ENCODE assay signal across 34 cellular contexts in genomic region chr10:50648935-50649227, GRCh38.
"Had no signal": no experiment of that assay in that cellular context is flagged by ENCODE, and none has a peak within 500 bp of the region (broad histone marks: within the 10 kb centered on the region; RNA-seq: fewer than 3 reads in every experiment).

No MANE protein-coding gene starts in this region.

- H3K4me1 Mint-ChIP-seq: mesothelial cell of epicardium had no signal

- H3K9me3 ChIP-seq: ascending aorta, gastroesophageal sphincter, pancreas, psoas muscle, tibial nerve had no signal

- H3K9me3 Mint-ChIP-seq: activated CD4-positive, alpha-beta memory T cell treated with anti-CD3 and anti-CD28 coated beads, Interleukin-2, amount 10 ng/mL, durations not matched to agents 7 days and 5 days; activated naive CD4-positive, alpha-beta T cell treated with anti-CD3 and anti-CD28 coated beads, Interleukin-2, amount 10 ng/mL, durations not matched to agents 7 days and 5 days; activated naive CD8-positive, alpha-beta T cell treated with anti-CD3 and anti-CD28 coated beads, Interleukin-2, amount 10 ng/mL, durations not matched to agents 7 days and 5 days; activated T-cell treated with anti-CD3 and anti-CD28 coated beads, Interleukin-2, amount 50 U/mL, for 24 hours; brain; effector memory CD8-positive, alpha-beta T cell; mesothelial cell of epicardium; naive thymus-derived CD8-positive, alpha-beta T cell; neural crest cell had no signal

- H3K27me3 ChIP-seq: ascending aorta, cardiac muscle cell, dorsolateral prefrontal cortex, gastroesophageal sphincter, hepatocyte, pancreas, tibial nerve had no signal

- H3K36me3 ChIP-seq: ascending aorta, cardiac muscle cell, gastroesophageal sphincter, pancreas, tibial nerve, WERI-Rb-1 had no signal

- H3K4me3 Mint-ChIP-seq: activated CD4-positive, alpha-beta memory T cell treated with anti-CD3 and anti-CD28 coated beads, Interleukin-2, amount 10 ng/mL, durations not matched to agents 7 days and 5 days; activated CD4-positive, alpha-beta T cell treated with anti-CD3 and anti-CD28 coated beads, Interleukin-2, amount 10 ng/mL, durations not matched to agents 24 days and 14 days; activated naive CD4-positive, alpha-beta T cell treated with anti-CD3 and anti-CD28 coated beads, Interleukin-2, amount 10 ng/mL, durations not matched to agents 7 days and 5 days; activated naive CD8-positive, alpha-beta T cell treated with anti-CD3 and anti-CD28 coated beads, Interleukin-2, amount 10 ng/mL, durations not matched to agents 7 days and 5 days; activated T-cell treated with anti-CD3 and anti-CD28 coated beads, Interleukin-2, amount 50 U/mL, for 24 hours; brain; effector memory CD8-positive, alpha-beta T cell; mesothelial cell of epicardium; naive thymus-derived CD8-positive, alpha-beta T cell; neural crest cell; T-helper 17 cell had no signal

- ATAC-seq: effector memory CD8-positive, alpha-beta T cell; gastroesophageal sphincter; left cardiac atrium; left ventricle myocardium superior; naive thymus-derived CD8-positive, alpha-beta T cell; psoas muscle; T-helper 17 cell had no signal

- H3K4me2 ChIP-seq: hepatocyte, smooth muscle cell had no signal

- FAIRE-seq: keratinocyte, pancreas had no signal

- H3K4me1 ChIP-seq: ascending aorta, pancreas, tibial nerve had no signal

- H3K4me3 ChIP-seq: ascending aorta, cardiac muscle cell, coronary artery, dorsolateral prefrontal cortex, gastroesophageal sphincter, hepatocyte, pancreas, psoas muscle, smooth muscle cell, tibial nerve had no signal

- H3K27me3 Mint-ChIP-seq: activated T-cell treated with anti-CD3 and anti-CD28 coated beads, Interleukin-2, amount 50 U/mL, for 24 hours; brain; effector memory CD8-positive, alpha-beta T cell; T-helper 17 cell had no signal

- H3K27ac ChIP-seq: ascending aorta, cardiac muscle cell, coronary artery, dorsolateral prefrontal cortex, gastroesophageal sphincter, hepatocyte, pancreas, psoas muscle, tibial nerve, WERI-Rb-1 had no signal

- H3K27ac Mint-ChIP-seq: activated CD4-positive, alpha-beta memory T cell treated with anti-CD3 and anti-CD28 coated beads, Interleukin-2, amount 10 ng/mL, durations not matched to agents 7 days and 5 days; activated CD4-positive, alpha-beta T cell treated with anti-CD3 and anti-CD28 coated beads, Interleukin-2, amount 10 ng/mL, durations not matched to agents 24 days and 14 days; activated naive CD4-positive, alpha-beta T cell treated with anti-CD3 and anti-CD28 coated beads, Interleukin-2, amount 10 ng/mL, durations not matched to agents 7 days and 5 days; activated naive CD8-positive, alpha-beta T cell treated with anti-CD3 and anti-CD28 coated beads, Interleukin-2, amount 10 ng/mL, durations not matched to agents 7 days and 5 days; activated T-cell treated with anti-CD3 and anti-CD28 coated beads, Interleukin-2, amount 50 U/mL, for 24 hours; brain; effector memory CD8-positive, alpha-beta T cell; mesothelial cell of epicardium; T-helper 17 cell had no signal

- DNase-seq: activated CD4-positive, alpha-beta memory T cell treated with anti-CD3 and anti-CD28 coated beads, Interleukin-2, amount 10 ng/mL, durations not matched to agents 7 days and 5 days; activated CD4-positive, alpha-beta T cell treated with anti-CD3 and anti-CD28 coated beads, Interleukin-2, amount 10 ng/mL, durations not matched to agents 24 days and 14 days; activated CD4-positive, CD25-positive, alpha-beta regulatory T cell treated with anti-CD3 and anti-CD28 coated beads, Interleukin-2, amount 50 U/mL, for 72 hours; activated CD8-positive, alpha-beta memory T cell treated with anti-CD3 and anti-CD28 coated beads, Interleukin-2, amount 50 U/mL, for 48 hours; activated gamma-delta T cell; activated naive CD4-positive, alpha-beta T cell treated with anti-CD3 and anti-CD28 coated beads, Interleukin-2, amount 10 ng/mL, durations not matched to agents 7 days and 5 days; activated naive CD8-positive, alpha-beta T cell treated with anti-CD3 and anti-CD28 coated beads, Interleukin-2, amount 10 ng/mL, durations not matched to agents 7 days and 5 days; activated T-cell treated with anti-CD3 and anti-CD28 coated beads, Interleukin-2, amount 50 U/mL, for 24 hours; dorsolateral prefrontal cortex; effector memory CD8-positive, alpha-beta T cell; erythroblast; left cardiac atrium; left ventricle myocardium superior; mammary epithelial cell; naive thymus-derived CD8-positive, alpha-beta T cell; nucleus accumbens; pancreas; psoas muscle; stimulated activated CD4-positive, alpha-beta T cell treated with anti-CD3 and anti-CD28 coated beads, Interleukin-1b, Interleukin-23, amount 100 ng/mL, for 48 hours; stimulated activated naive CD4-positive, alpha-beta T cell; T-helper 17 cell; T1000; WERI-Rb-1 had no signal

- H3K36me3 Mint-ChIP-seq: activated naive CD4-positive, alpha-beta T cell treated with anti-CD3 and anti-CD28 coated beads, Interleukin-2, amount 10 ng/mL, durations not matched to agents 7 days and 5 days; brain; mesothelial cell of epicardium; naive thymus-derived CD8-positive, alpha-beta T cell had no signal
